14 cellular contexts compared by ENCODE assay signal in genomic region chr14:74510955-74511354, GRCh38. TPM values are rescaled to one million over a fixed set of nuclear protein-coding genes. Genes with fewer than 3 reads are reported as not detected.
DNase-seq lines count a peak whose midpoint lies in the region; ATAC-seq and TF ChIP-seq lines count a peak whose summit lies in the region.
"Had no signal": no experiment of that assay in that cellular context is flagged by ENCODE, and none has a peak within 500 bp of the region (broad histone marks: within the 10 kb centered on the region; RNA-seq: fewer than 3 reads in every experiment).

No MANE protein-coding gene starts in this region.

- peaks cover 0 to 65% of the 10 kb centered on the region in 2 donors for H3K36me3 ChIP-seq in gastroesophageal sphincter
- H3K36me3 ChIP-seq: neutrophil had no signal

- no peak overlapping the region for H3K4me3 ChIP-seq in gastroesophageal sphincter
- H3K4me3 ChIP-seq: stomach had no signal

- peaks cover 17% of the 10 kb centered on the region for H3K4me1 Mint-ChIP-seq in HFFc6 (ENCODE audit: low read depth)

- H3K27ac ChIP-seq in gastroesophageal sphincter: no peak overlapping the region
- H3K27ac ChIP-seq: KMS-11, neutrophil, stomach had no signal

- H3K27me3 Mint-ChIP-seq in HFFc6 (ENCODE audit: insufficient read depth): peaks cover 3% of the 10 kb centered on the region; the same call in 1 of the 2 replicates

- no peak for TF ChIP-seq POLR2A in gastroesophageal sphincter (IDR thresholded peaks at IDR 0.05)

- no peaks in the 10 kb centered on the region for H3K9me3 Mint-ChIP-seq in HFFc6
- H3K9me3 Mint-ChIP-seq: activated naive CD4-positive, alpha-beta T cell treated with anti-CD3 and anti-CD28 coated beads, Interleukin-2, amount 50 U/mL, for 72 hours had no signal

- ATAC-seq in gastroesophageal sphincter: peak; percentile 47
- no peak for ATAC-seq in HG03135 (IDR thresholded peaks at IDR 0.05; ENCODE audit: unreplicated experiment)
- no peak for ATAC-seq in GM19324 (IDR thresholded peaks at IDR 0.05; ENCODE audit: low FRiP score, unreplicated experiment)
- ATAC-seq in HG03139 (IDR thresholded peaks at IDR 0.05; ENCODE audit: unreplicated experiment): no peak
- ATAC-seq: activated naive CD4-positive, alpha-beta T cell treated with anti-CD3 and anti-CD28 coated beads, Interleukin-2, amount 50 U/mL, for 72 hours had no signal

- no peaks in the 10 kb centered on the region for H3K9me3 ChIP-seq in gastroesophageal sphincter
- H3K9me3 ChIP-seq: neutrophil, stomach had no signal

- DNase-seq in HFFc6 (peak; percentile 50), astrocyte of the hippocampus (ENCODE audit: low read depth, low spot score) (peak; percentile 52), stromal cell of bone marrow (ENCODE audit: low read depth) (peak; percentile 84), iPS-NIHi7 (ENCODE audit: extremely low spot score) (no peak)
- DNase-seq: activated CD4-positive, alpha-beta T cell treated with anti-CD3 and anti-CD28 coated beads for 4 hours; DMS153; stomach had no signal

- WGBS in gastroesophageal sphincter (ENCODE audit: low coverage in 1 of 2), 2 donors: 54% methylated on average over 4 of the region's 9 CpGs; no CpG with 5 or more reads in 1 of the 2 donors

- H3K27me3 ChIP-seq in gastroesophageal sphincter: no peaks in the 10 kb centered on the region
- H3K27me3 ChIP-seq: neutrophil had no signal

- no peaks in the 10 kb centered on the region for H3K4me1 ChIP-seq in gastroesophageal sphincter

- no peak for TF ChIP-seq CTCF in HFFc6 (IDR thresholded peaks at IDR 0.05)
- no peak for TF ChIP-seq CTCF in gastroesophageal sphincter (IDR thresholded peaks at IDR 0.05)

- H3K4me3 Mint-ChIP-seq in HFFc6: no peak overlapping the region

- no peak for TF ChIP-seq EP300 in gastroesophageal sphincter (IDR thresholded peaks at IDR 0.05)

- H3K27ac Mint-ChIP-seq in HFFc6: peak overlapping the region; percentile 75

- peaks cover 22% of the 10 kb centered on the region for H3K36me3 Mint-ChIP-seq in HFFc6 (ENCODE audit: low read depth)
- H3K36me3 Mint-ChIP-seq: activated naive CD4-positive, alpha-beta T cell treated with anti-CD3 and anti-CD28 coated beads, Interleukin-2, amount 50 U/mL, for 72 hours had no signal

RNA-seq across cellular contexts. Expression of gene ISCA2, which starts 17.4 kb away (rescaled TPM):
- total RNA-seq in HFFc6 (2021; fragmentation: NEBNext Ultra II Directional; extraction: Animal tissue kit (Norgen Biotek cat#: 25700)): 10 to 100 TPM; 27.7 to 39.4 (median 30.5) TPM
- 10 to 100 TPM; 10.6 to 16.3 (median 10.9) TPM for total RNA-seq in gastroesophageal sphincter

RNA-seq across cellular contexts. Expression of gene NPC2, which starts 17.9 kb away (rescaled TPM):
- 10 to 100 TPM; 69.1 to 89.9 (median 78.8) TPM for total RNA-seq in HFFc6 (2021; fragmentation: NEBNext Ultra II Directional; extraction: Animal tissue kit (Norgen Biotek cat#: 25700))
- 100 to 1,000 TPM in 3 of 4 donors, 10 to 100 TPM in 1; 81.9 to 302 (median 227) TPM for total RNA-seq in gastroesophageal sphincter
